ENCODE assay signal across 8 cellular contexts in genomic region chr1:43348809-43349593, GRCh38. TPM values are rescaled to one million over a fixed set of nuclear protein-coding genes. Genes with fewer than 3 reads are reported as not detected.
A peak's percentile ranks its signal among the peaks of the same experiment; 100 is the strongest.
DNase-seq lines count a peak whose midpoint lies in the region; ATAC-seq, FAIRE-seq and TF ChIP-seq lines count a peak whose summit lies in the region.

No MANE protein-coding gene starts in this region.

- H3K27ac ChIP-seq in KOPT-K1 (ENCODE audit: low read depth, low read length, poor library complexity, severe bottlenecking) (peak overlapping the region; percentile 57), ascending aorta (peak overlapping the region; percentile 80 to 87), right cardiac atrium (ENCODE audit: low read length) (peak overlapping the region; percentile 91)

- ATAC-seq in right cardiac atrium: peak; percentile 88 to 92
- ATAC-seq in GM18907 (IDR thresholded peaks at IDR 0.05; ENCODE audit: unreplicated experiment): no peak
- ATAC-seq in HG02759 (IDR thresholded peaks at IDR 0.05; ENCODE audit: unreplicated experiment): no peak

- no peak for TF ChIP-seq CTCF in ascending aorta (IDR thresholded peaks at IDR 0.05)

- H3K27me3 ChIP-seq in ascending aorta: no peaks in the 10 kb centered on the region
- H3K27me3 ChIP-seq in right cardiac atrium (ENCODE audit: control insufficient read depth, insufficient read depth): no peaks in the 10 kb centered on the region

- H3K36me3 ChIP-seq in KOPT-K1 (ENCODE audit: insufficient read depth, low read length) (no peaks in the 10 kb centered on the region), ascending aorta (no peaks in the 10 kb centered on the region)

- intact Hi-C loops in ascending aorta (cut with DNase I) (loop anchor here (1.0 to 5.0 kb wide), 4 partner anchors 9 to 177 kb away; partner anchors contain the start of genes CDC20, CFAP57, EBNA1BP2 and ELOVL1), right cardiac atrium (cut with DNase I) (loop anchor here in 1 of 4 donors (2.0 kb wide), 1 partner anchor 110 kb away; no protein-coding TSS in a partner anchor), posterior cingulate gyrus (cut with DNase I) (no loop called here)

- peak overlapping the region; percentile 67 to 73 for H3K4me3 ChIP-seq in ascending aorta
- peak overlapping the region; percentile 45 for H3K4me3 ChIP-seq in right cardiac atrium (ENCODE audit: low read length)

- DNase-seq in SHP77 treated with DMSO at 0.1 percent for 48 hours (lab: John Stamatoyannopoulos, UW): peak; percentile 83
- DNase-seq in ascending aorta (ENCODE audit: low spot score in 2 of 2): peak; percentile 55 to 92
- DNase-seq in right cardiac atrium: peak; percentile 82 to 94 (median 93)
- DNase-seq in posterior cingulate gyrus: peak; percentile 43 to 95 (median 60)

- H3K4me1 ChIP-seq in ascending aorta (no peaks in the 10 kb centered on the region), right cardiac atrium (ENCODE audit: control insufficient read depth, insufficient read depth, low read length) (peaks cover 1% of the 10 kb centered on the region)

- 8% methylated on average over 72 of the region's 72 CpGs for WGBS in right cardiac atrium

- FAIRE-seq in G401.6 (lab: Jason Lieb, UNC): peak; percentile 72

- H3K9me3 ChIP-seq in KOPT-K1 (ENCODE audit: insufficient read depth, low read length, poor library complexity, severe bottlenecking) (no peaks in the 10 kb centered on the region), ascending aorta (no peaks in the 10 kb centered on the region), right cardiac atrium (ENCODE audit: control insufficient read depth, low read length) (no peaks in the 10 kb centered on the region)

RNA-seq across cellular contexts. Expression of gene CDC20, which starts 9.8 kb away (rescaled TPM):
- total RNA-seq in ascending aorta (not detected), right cardiac atrium (1 to 10 TPM in 3 of 4 donors, under 1 TPM in 1; 0.67 to 3.5 (median 1.5) TPM)
- polyA plus RNA-seq in right cardiac atrium: 0.54 TPM

RNA-seq across cellular contexts. Expression of gene MPL, which starts 11.4 kb away (rescaled TPM):
- total RNA-seq in ascending aorta (not detected), right cardiac atrium (1 to 10 TPM in 2 of 4 donors, under 1 TPM in 2; 0.79 to 1.4 (median 1.1) TPM)
- polyA plus RNA-seq in right cardiac atrium: 0.18 TPM

RNA-seq across cellular contexts. Expression of gene ELOVL1, which starts 18.8 kb away (rescaled TPM):
- total RNA-seq in ascending aorta (39.9 TPM), right cardiac atrium (10 to 100 TPM; 33.1 to 47.1 (median 35.6) TPM)
- polyA plus RNA-seq in right cardiac atrium: 40.5 TPM

RNA-seq across cellular contexts. Expression of gene MED8, which starts 40.6 kb away (rescaled TPM):
- total RNA-seq in ascending aorta (15.3 TPM), right cardiac atrium (10 to 100 TPM; 16.8 to 22.1 (median 18.9) TPM)
- polyA plus RNA-seq in right cardiac atrium: 16.0 TPM

RNA-seq across cellular contexts. Expression of gene SZT2, which starts 40.7 kb away (rescaled TPM):
- total RNA-seq in ascending aorta: 35.9 TPM
- 10 to 100 TPM; 31.2 to 36.4 (median 33.4) TPM for total RNA-seq in right cardiac atrium
- polyA plus RNA-seq in right cardiac atrium: 20.8 TPM

Comparison
In these comparisons a context has a peak if more than half of its experiments do, and no peak if none do; other contexts are left out.
1. ATAC-seq: peak in right cardiac atrium (2 of 2); none in GM18907 (single experiment) and HG02759 (single experiment).
2. Peak in every context shown above with its lines, with median percentiles within 50 percentile points of each other: H3K27ac ChIP-seq and DNase-seq.